In the genomic region with DNA sequence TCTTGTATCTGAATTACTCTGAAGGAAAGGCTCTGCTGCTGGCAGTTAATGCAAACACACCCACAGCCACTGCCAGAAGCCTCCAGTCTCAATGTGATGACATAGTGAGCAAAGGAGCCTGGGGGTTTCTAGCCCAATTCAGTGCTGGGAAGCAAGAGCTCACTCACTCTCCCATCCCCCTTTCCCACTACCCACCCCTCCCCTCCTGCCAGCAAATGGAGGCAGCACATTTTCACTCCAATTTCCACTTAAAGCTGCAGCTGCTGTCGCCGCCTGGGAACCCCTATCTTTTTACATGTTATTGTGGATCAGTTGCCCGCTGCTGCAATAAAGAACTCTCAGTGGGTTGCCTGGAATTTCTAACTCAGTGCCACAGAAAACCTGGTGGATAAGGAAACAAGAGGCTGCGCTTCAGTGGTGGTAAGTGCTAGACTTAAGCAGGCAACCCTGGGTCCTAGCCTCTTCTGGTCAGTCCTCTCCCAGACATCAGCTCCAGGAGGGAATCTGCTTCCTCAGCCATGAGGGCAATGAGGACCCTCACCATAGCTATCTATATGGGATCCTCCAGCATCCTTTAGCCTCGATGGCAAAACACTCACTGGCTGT, we compare ENCODE assay signal across 2 cellular contexts.
TF ChIP-seq lines count a peak whose summit lies in the region.

No MANE protein-coding gene starts in this region.

TF ChIP-seq in SK-N-SH, 30 proteins besides CTCF, POLR2A, EP300 and RAD21 (continued from another document):
- TF ChIP-seq, protein P1, sequence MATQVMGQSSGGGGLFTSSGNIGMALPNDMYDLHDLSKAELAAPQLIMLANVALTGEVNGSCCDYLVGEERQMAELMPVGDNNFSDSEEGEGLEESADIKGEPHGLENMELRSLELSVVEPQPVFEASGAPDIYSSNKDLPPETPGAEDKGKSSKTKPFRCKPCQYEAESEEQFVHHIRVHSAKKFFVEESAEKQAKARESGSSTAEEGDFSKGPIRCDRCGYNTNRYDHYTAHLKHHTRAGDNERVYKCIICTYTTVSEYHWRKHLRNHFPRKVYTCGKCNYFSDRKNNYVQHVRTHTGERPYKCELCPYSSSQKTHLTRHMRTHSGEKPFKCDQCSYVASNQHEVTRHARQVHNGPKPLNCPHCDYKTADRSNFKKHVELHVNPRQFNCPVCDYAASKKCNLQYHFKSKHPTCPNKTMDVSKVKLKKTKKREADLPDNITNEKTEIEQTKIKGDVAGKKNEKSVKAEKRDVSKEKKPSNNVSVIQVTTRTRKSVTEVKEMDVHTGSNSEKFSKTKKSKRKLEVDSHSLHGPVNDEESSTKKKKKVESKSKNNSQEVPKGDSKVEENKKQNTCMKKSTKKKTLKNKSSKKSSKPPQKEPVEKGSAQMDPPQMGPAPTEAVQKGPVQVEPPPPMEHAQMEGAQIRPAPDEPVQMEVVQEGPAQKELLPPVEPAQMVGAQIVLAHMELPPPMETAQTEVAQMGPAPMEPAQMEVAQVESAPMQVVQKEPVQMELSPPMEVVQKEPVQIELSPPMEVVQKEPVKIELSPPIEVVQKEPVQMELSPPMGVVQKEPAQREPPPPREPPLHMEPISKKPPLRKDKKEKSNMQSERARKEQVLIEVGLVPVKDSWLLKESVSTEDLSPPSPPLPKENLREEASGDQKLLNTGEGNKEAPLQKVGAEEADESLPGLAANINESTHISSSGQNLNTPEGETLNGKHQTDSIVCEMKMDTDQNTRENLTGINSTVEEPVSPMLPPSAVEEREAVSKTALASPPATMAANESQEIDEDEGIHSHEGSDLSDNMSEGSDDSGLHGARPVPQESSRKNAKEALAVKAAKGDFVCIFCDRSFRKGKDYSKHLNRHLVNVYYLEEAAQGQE (IDR thresholded peaks at IDR 0.05; ENCODE audit: low read depth, low read length): no peak
- TF ChIP-seq MAX (IDR thresholded peaks at IDR 0.05; ENCODE audit: low read depth) (no peak), NRF1 (IDR thresholded peaks at IDR 0.05; ENCODE audit: low read depth, low read length) (no peak), GATA2 (CRISPR knock-in tag; IDR thresholded peaks at IDR 0.05) (no peak), ZBTB33 (IDR thresholded peaks at IDR 0.05; ENCODE audit: borderline replicate concordance, low read depth) (no peak)
- TF ChIP-seq, protein P2, sequence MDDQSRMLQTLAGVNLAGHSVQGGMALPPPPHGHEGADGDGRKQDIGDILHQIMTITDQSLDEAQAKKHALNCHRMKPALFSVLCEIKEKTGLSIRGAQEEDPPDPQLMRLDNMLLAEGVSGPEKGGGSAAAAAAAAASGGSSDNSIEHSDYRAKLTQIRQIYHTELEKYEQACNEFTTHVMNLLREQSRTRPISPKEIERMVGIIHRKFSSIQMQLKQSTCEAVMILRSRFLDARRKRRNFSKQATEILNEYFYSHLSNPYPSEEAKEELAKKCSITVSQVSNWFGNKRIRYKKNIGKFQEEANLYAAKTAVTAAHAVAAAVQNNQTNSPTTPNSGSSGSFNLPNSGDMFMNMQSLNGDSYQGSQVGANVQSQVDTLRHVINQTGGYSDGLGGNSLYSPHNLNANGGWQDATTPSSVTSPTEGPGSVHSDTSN (IDR thresholded peaks at IDR 0.05): no peak

TF ChIP-seq in SK-N-SH treated with all-trans-retinoic acid at 6 μM for 48 hours, 23 proteins besides CTCF, POLR2A, EP300 and RAD21 (continued from another document):
- TF ChIP-seq CREB5 (CRISPR knock-in tag; IDR thresholded peaks at IDR 0.05; ENCODE audit: low read depth): no peak
- TF ChIP-seq, protein P3, sequence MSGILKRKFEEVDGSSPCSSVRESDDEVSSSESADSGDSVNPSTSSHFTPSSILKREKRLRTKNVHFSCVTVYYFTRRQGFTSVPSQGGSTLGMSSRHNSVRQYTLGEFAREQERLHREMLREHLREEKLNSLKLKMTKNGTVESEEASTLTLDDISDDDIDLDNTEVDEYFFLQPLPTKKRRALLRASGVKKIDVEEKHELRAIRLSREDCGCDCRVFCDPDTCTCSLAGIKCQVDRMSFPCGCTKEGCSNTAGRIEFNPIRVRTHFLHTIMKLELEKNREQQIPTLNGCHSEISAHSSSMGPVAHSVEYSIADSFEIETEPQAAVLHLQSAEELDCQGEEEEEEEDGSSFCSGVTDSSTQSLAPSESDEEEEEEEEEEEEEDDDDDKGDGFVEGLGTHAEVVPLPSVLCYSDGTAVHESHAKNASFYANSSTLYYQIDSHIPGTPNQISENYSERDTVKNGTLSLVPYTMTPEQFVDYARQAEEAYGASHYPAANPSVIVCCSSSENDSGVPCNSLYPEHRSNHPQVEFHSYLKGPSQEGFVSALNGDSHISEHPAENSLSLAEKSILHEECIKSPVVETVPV (CRISPR knock-in tag; IDR thresholded peaks at IDR 0.05): no peak
TF ChIP-seq in SK-N-SH treated with all-trans-retinoic acid at 6 μM for 48 hours: peak in this region for 0.
